10 cellular contexts compared by ENCODE assay signal in the genomic region with DNA sequence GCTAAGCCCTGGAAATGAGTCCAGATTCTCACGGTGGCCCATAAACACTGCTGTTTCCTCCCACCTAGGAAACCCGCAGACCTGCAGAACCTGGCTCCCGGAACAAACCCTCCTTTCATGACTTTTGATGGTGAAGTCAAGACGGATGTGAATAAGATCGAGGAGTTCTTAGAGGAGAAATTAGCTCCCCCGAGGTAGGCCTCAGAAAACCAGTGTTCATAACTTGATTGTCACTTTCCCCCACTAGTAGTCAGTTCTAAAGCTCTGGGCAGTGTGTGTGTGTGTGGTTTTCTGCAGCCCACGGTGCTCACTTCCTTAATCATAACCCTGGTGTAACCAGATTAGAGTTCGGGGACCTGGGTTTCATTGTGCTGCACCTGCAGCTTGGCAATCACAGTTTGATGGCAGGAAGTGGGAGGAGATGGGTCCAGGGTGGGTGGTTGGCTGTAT. TPM values are rescaled to one million over a fixed set of nuclear protein-coding genes. Genes with fewer than 3 reads are reported as not detected.
DNase-seq lines count a peak whose midpoint lies in the region; ATAC-seq, FAIRE-seq and TF ChIP-seq lines count a peak whose summit lies in the region.
"Had no signal": no experiment of that assay in that cellular context is flagged by ENCODE, and none has a peak within 500 bp of the region (broad histone marks: within the 10 kb centered on the region; RNA-seq: fewer than 3 reads in every experiment).

No MANE protein-coding gene starts in this region.

- H3K27me3 ChIP-seq in ascending aorta (no peaks in the 10 kb centered on the region), pancreas (no peaks in the 10 kb centered on the region)

- 76 to 78% methylated on average over 8 of the region's 8 CpGs for WGBS in pancreas, 2 donors

- H3K27ac ChIP-seq in ascending aorta = no peak overlapping the region
- H3K27ac ChIP-seq in pancreas = no peak overlapping the region
- H3K27ac ChIP-seq: upper lobe of right lung had no signal

- H3K4me1 ChIP-seq in ascending aorta (no peaks in the 10 kb centered on the region), pancreas (no peaks in the 10 kb centered on the region)
- H3K4me1 ChIP-seq: upper lobe of right lung had no signal

- H3K36me3 ChIP-seq in ascending aorta = no peaks in the 10 kb centered on the region
- no peaks in the 10 kb centered on the region for H3K36me3 ChIP-seq in pancreas
- H3K36me3 ChIP-seq: upper lobe of right lung had no signal

- intact Hi-C loops in ascending aorta (cut with DNase I) (no loop called here), pancreas (cut with DNase I) (no loop called here)

- ATAC-seq in HG03354 (IDR thresholded peaks at IDR 0.05; ENCODE audit: poor library complexity, severe bottlenecking, unreplicated experiment) (peak; percentile 84), pancreas (no peak)
- ATAC-seq: upper lobe of right lung had no signal

- H3K4me3 ChIP-seq in ascending aorta (no peak overlapping the region), pancreas (no peak overlapping the region)
- H3K4me3 ChIP-seq: upper lobe of right lung had no signal

- DNase-seq in activated gamma-delta T cell treated with Interleukin-2 at 50 U/mL for 16 hours (peak; percentile 11), activated gamma-delta T cell (lab: John Stamatoyannopoulos, UW) (no peak), DMS 273 treated with DMSO at 0.1 percent for 48 hours (lab: John Stamatoyannopoulos, UW) (no peak), hepatic stellate cell (ENCODE audit: low spot score) (no peak), ascending aorta (ENCODE audit: low spot score in 2 of 2) (no peak), pancreas (no peak)
- peak; percentile 70 to 74 for DNase-seq in activated T-cell treated with anti-CD3 and anti-CD28 coated beads, Interleukin-2, amount 50 U/mL, for 48 hours
- DNase-seq: midbrain, upper lobe of right lung had no signal

- H3K9me3 ChIP-seq in ascending aorta (no peaks in the 10 kb centered on the region), pancreas (no peaks in the 10 kb centered on the region)
- H3K9me3 ChIP-seq: upper lobe of right lung had no signal

- no peak for TF ChIP-seq CTCF in ascending aorta (IDR thresholded peaks at IDR 0.05)
- no peak for TF ChIP-seq CTCF in pancreas (IDR thresholded peaks at IDR 0.05)

- FAIRE-seq in pancreas (lab: Jason Lieb, UNC) = no peak

RNA-seq across cellular contexts. Expression of a gene that starts 39.1 kb away (rescaled TPM):
- total RNA-seq in ascending aorta (6.2 TPM), pancreas (10 to 100 TPM in 1 of 6 donors, 1 to 10 TPM in 5; 1.0 to 13.2 (median 2.0) TPM)
- polyA plus RNA-seq in pancreas = 1 to 10 TPM; 5.2 to 5.5 TPM

Comparison
In these comparisons a context has a peak if more than half of its experiments do, and no peak if none do; other contexts are left out.
1. DNase-seq: peak in activated gamma-delta T cell treated with Interleukin-2 at 50 U/mL for 16 hours (single experiment) and activated T-cell treated with anti-CD3 and anti-CD28 coated beads, Interleukin-2, amount 50 U/mL, for 48 hours (2 of 2); none in activated gamma-delta T cell (single experiment), DMS 273 treated with DMSO at 0.1 percent for 48 hours (single experiment), hepatic stellate cell (single experiment), ascending aorta (0 of 2) and pancreas (0 of 6).